ENCODE assay signal across 1 cellular context in the genomic region with DNA sequence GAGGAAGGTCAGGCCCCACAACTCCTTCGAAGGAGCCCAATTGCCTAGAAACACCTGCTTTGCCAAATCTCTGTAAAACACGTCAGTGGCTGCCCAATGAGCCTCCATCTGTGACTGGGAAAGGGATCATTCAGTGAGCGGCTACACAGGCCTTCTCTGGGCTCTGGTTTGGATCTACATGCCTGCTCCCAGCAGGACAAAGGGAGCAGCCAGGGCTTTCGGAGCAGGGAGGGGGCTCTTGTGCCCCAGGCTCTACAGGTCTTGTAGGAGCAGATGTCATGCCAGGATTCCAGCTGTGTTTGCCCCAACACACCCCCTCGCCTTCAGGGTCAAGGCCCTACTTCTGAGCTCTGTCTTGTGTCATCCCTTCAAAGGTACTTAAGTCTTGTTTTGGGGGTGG.
TF ChIP-seq lines count a peak whose summit lies in the region.

No MANE protein-coding gene starts in this region.

TF ChIP-seq in GM23338, 12 proteins besides CTCF, POLR2A, EP300 and RAD21 (continued from another document):
- TF ChIP-seq REST (IDR thresholded peaks at IDR 0.05; ENCODE audit: unreplicated experiment) (no peak), CREB1 (CRISPR knock-in tag; IDR thresholded peaks at IDR 0.05; ENCODE audit: low read depth) (no peak), EZH2phosphoT487 (IDR thresholded peaks at IDR 0.05; ENCODE audit: unreplicated experiment) (no peak)
- TF ChIP-seq, protein P1, sequence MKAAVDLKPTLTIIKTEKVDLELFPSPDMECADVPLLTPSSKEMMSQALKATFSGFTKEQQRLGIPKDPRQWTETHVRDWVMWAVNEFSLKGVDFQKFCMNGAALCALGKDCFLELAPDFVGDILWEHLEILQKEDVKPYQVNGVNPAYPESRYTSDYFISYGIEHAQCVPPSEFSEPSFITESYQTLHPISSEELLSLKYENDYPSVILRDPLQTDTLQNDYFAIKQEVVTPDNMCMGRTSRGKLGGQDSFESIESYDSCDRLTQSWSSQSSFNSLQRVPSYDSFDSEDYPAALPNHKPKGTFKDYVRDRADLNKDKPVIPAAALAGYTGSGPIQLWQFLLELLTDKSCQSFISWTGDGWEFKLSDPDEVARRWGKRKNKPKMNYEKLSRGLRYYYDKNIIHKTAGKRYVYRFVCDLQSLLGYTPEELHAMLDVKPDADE (IDR thresholded peaks at IDR 0.05), result no peak
